In genomic region chr18:39425172-39425571, GRCh38 we compare ENCODE assay signal across 23 cellular contexts.
"Had no signal": no experiment of that assay in that cellular context is flagged by ENCODE, and none has a peak within 500 bp of the region (broad histone marks: within the 10 kb centered on the region; RNA-seq: fewer than 3 reads in every experiment).

No MANE protein-coding gene starts in this region.

- H3K4me3 Mint-ChIP-seq: effector memory CD8-positive, alpha-beta T cell; naive thymus-derived CD4-positive, alpha-beta T cell; nephron; stimulated activated memory B cell treated with anti-CD40 and anti-IgM and Interleukin-4, amounts not matched to agents 10 μg/mL and 1 μg/mL and 100 μg/mL, for 72 hours; type B pancreatic cell had no signal

- ATAC-seq: effector memory CD8-positive, alpha-beta T cell; gastroesophageal sphincter; heart left ventricle; left lung; naive thymus-derived CD4-positive, alpha-beta T cell; stimulated activated memory B cell treated with anti-CD40 and anti-IgM and Interleukin-4, amounts not matched to agents 10 μg/mL and 1 μg/mL and 100 μg/mL, for 72 hours; stimulated activated naive CD8-positive, alpha-beta T cell treated with anti-CD3 and anti-CD28 coated beads, Interleukin-15, Interleukin-2, amounts not matched to agents 100 U/mL and 50 U/mL, for 24 hours had no signal

- H3K27me3 ChIP-seq: gastroesophageal sphincter, heart left ventricle, hepatocyte, left lung, neutrophil, sigmoid colon, spleen, testis, tibial artery had no signal

- H3K36me3 ChIP-seq: gastroesophageal sphincter, heart left ventricle, left lung, neutrophil, sigmoid colon, spleen, tibial artery had no signal

- H3K27ac ChIP-seq: gastroesophageal sphincter, heart left ventricle, hepatocyte, left lung, neutrophil, parathyroid adenoma, sigmoid colon, spleen, testis, tibial artery had no signal

- H3K27ac Mint-ChIP-seq: effector memory CD8-positive, alpha-beta T cell; naive thymus-derived CD4-positive, alpha-beta T cell; nephron; progenitor cell of endocrine pancreas; stimulated activated memory B cell treated with anti-CD40 and anti-IgM and Interleukin-4, amounts not matched to agents 10 μg/mL and 1 μg/mL and 100 μg/mL, for 72 hours; type B pancreatic cell had no signal

- H3K36me3 Mint-ChIP-seq: naive thymus-derived CD4-positive, alpha-beta T cell; stimulated activated memory B cell treated with anti-CD40 and anti-IgM and Interleukin-4, amounts not matched to agents 10 μg/mL and 1 μg/mL and 100 μg/mL, for 72 hours; type B pancreatic cell had no signal

- H3K4me3 ChIP-seq: gastroesophageal sphincter, heart left ventricle, hepatocyte, left lung, sigmoid colon, spleen, testis, tibial artery had no signal

- H3K9me3 ChIP-seq: gastroesophageal sphincter, neutrophil, testis, tibial artery had no signal

- H3K27me3 Mint-ChIP-seq: effector memory CD8-positive, alpha-beta T cell; naive thymus-derived CD4-positive, alpha-beta T cell; progenitor cell of endocrine pancreas; stimulated activated memory B cell treated with anti-CD40 and anti-IgM and Interleukin-4, amounts not matched to agents 10 μg/mL and 1 μg/mL and 100 μg/mL, for 72 hours; type B pancreatic cell had no signal

- H3K4me1 Mint-ChIP-seq: naive thymus-derived CD4-positive, alpha-beta T cell; stimulated activated memory B cell treated with anti-CD40 and anti-IgM and Interleukin-4, amounts not matched to agents 10 μg/mL and 1 μg/mL and 100 μg/mL, for 72 hours had no signal

- DNase-seq: cortex of kidney; effector memory CD8-positive, alpha-beta T cell; heart left ventricle; kidney; mesenchymal stem cell; midbrain; naive thymus-derived CD4-positive, alpha-beta T cell; sigmoid colon; spleen; stimulated activated CD4-positive, alpha-beta T cell treated with anti-CD3 and anti-CD28 coated beads, Interleukin-4, amount 100 ng/mL, for 4 hours; stimulated activated naive CD8-positive, alpha-beta T cell treated with anti-CD3 and anti-CD28 coated beads, Interleukin-15, Interleukin-2, amounts not matched to agents 100 U/mL and 50 U/mL, for 24 hours; substantia nigra; testis; tibial artery had no signal
